13 cellular contexts compared by ENCODE assay signal in genomic region chr3:42660898-42661297, GRCh38. TPM values are rescaled to one million over a fixed set of nuclear protein-coding genes. Genes with fewer than 3 reads are reported as not detected.
DNase-seq lines count a peak whose midpoint lies in the region; ATAC-seq and TF ChIP-seq lines count a peak whose summit lies in the region.
"Had no signal": no experiment of that assay in that cellular context is flagged by ENCODE, and none has a peak within 500 bp of the region (broad histone marks: within the 10 kb centered on the region; RNA-seq: fewer than 3 reads in every experiment).

No MANE protein-coding gene starts in this region.

- no peak overlapping the region for H3K9ac ChIP-seq in H9 (ENCODE audit: extremely low read depth, insufficient read length, low read length)

- no peak overlapping the region for H2BK120ac ChIP-seq in H9 (ENCODE audit: low read depth, low read length, poor library complexity, severe bottlenecking)

- H2BK15ac ChIP-seq in H9 (ENCODE audit: low read depth, low read length), result no peak overlapping the region

- no CpG with 5 or more reads among the region's 4 CpGs for WGBS in H9 (ENCODE audit: extremely low coverage, insufficient read length, low lambda C conversion rate)

- no peak overlapping the region for H3K18ac ChIP-seq in H9 (ENCODE audit: insufficient read length, low read depth, low read length)

- TF ChIP-seq CTCF in H9 (conservative IDR thresholded peaks at IDR 0.05) (peak; percentile 48), VCaP (conservative IDR thresholded peaks at IDR 0.05) (0 out of 2 replicates have a peak, but pooled peaks have one; percentile 6)

- H2AFZ ChIP-seq in H9 (ENCODE audit: low read length), result no peak overlapping the region

- no peaks in the 10 kb centered on the region for H3K27me3 ChIP-seq in H9 (ENCODE audit: insufficient read depth, low read length)
- H3K27me3 ChIP-seq: breast epithelium, gastroesophageal sphincter, tibial nerve had no signal

- H3K56ac ChIP-seq in H9 (ENCODE audit: insufficient read length, low read depth, low read length), result no peak overlapping the region

- no peaks in the 10 kb centered on the region for H3K9me3 Mint-ChIP-seq in H9

- H3K23ac ChIP-seq in H9 (ENCODE audit: insufficient read length, low read depth, low read length), result no peak overlapping the region

- ATAC-seq in GM18867 (IDR thresholded peaks at IDR 0.05; ENCODE audit: unreplicated experiment), result no peak
- ATAC-seq: gastroesophageal sphincter had no signal

- H3K14ac ChIP-seq in H9 (ENCODE audit: insufficient read depth, low read length), result no peak overlapping the region

- DNase-seq in DMS 273 (lab: John Stamatoyannopoulos, UW; ENCODE audit: unreplicated experiment), result peak; percentile 28
- no peak for DNase-seq in DMS 273 treated with DMSO at 0.1 percent for 48 hours (lab: John Stamatoyannopoulos, UW)
- DNase-seq in H9, result peak; percentile 53
- peak; percentile 41 for DNase-seq in iPS-NIHi11 (ENCODE audit: low spot score)
- DNase-seq in EL, result no peak
- no peak for DNase-seq in stimulated activated CD4-positive, alpha-beta T cell treated with anti-CD3 and anti-CD28 coated beads, Interleukin-4, amount 100 ng/mL, for 1 hour

- no peak overlapping the region for H3K4me2 ChIP-seq in H9 (ENCODE audit: insufficient read depth, insufficient read length, low read length)

- H3K9me3 ChIP-seq in H9 (ENCODE audit: control insufficient read depth, low read depth, low read length), result no peaks in the 10 kb centered on the region
- H3K9me3 ChIP-seq: breast epithelium, gastroesophageal sphincter, tibial nerve had no signal

- no peaks in the 10 kb centered on the region for H3K23me2 ChIP-seq in H9 (ENCODE audit: insufficient read length, low read depth, low read length, poor library complexity, severe bottlenecking)

- no peak overlapping the region for H3K27ac Mint-ChIP-seq in H9

- H4K8ac ChIP-seq in H9 (replicated peaks; ENCODE audit: insufficient read length, low read depth, low read length), result no peak overlapping the region

- H4K20me1 ChIP-seq in H9 (ENCODE audit: control insufficient read depth, insufficient read depth, insufficient read length), result no peaks in the 10 kb centered on the region

- no peak overlapping the region for H2BK5ac ChIP-seq in H9 (ENCODE audit: insufficient read length, low read length)

- H2BK20ac ChIP-seq in H9 (ENCODE audit: low read depth, low read length, poor library complexity, severe bottlenecking), result no peak overlapping the region

- peaks cover 2 to 13% of the 10 kb centered on the region in 2 experiments; a peak in 2 of 4 replicates for H3K4me1 Mint-ChIP-seq in H9

- H3K27me3 Mint-ChIP-seq in H9 (ENCODE audit: low read depth), result no peaks in the 10 kb centered on the region

- no peak overlapping the region for H3K4me3 Mint-ChIP-seq in H9

- H3T11ph ChIP-seq in H9 (ENCODE audit: low read length), result no peak overlapping the region

- H3K4me1 ChIP-seq in H9 (ENCODE audit: insufficient read depth, low read length), result no peaks in the 10 kb centered on the region
- H3K4me1 ChIP-seq: breast epithelium had no signal

- no peak overlapping the region for H4K91ac ChIP-seq in H9 (ENCODE audit: insufficient read length, low read depth, low read length)

- peaks cover 3 to 21% (median 8%) of the 10 kb centered on the region in 3 experiments for H3K36me3 Mint-ChIP-seq in H9 (ENCODE audit: insufficient read depth in 1 of 3, low read depth in 3 of 3)

- no peak overlapping the region for H2AK5ac ChIP-seq in H9 (ENCODE audit: insufficient read length, low read length)

- no peak overlapping the region for H3K4ac ChIP-seq in H9 (ENCODE audit: low read depth, low read length)

- no peak overlapping the region for H2BK12ac ChIP-seq in H9 (ENCODE audit: insufficient read length, low read depth, low read length)

- H3K79me1 ChIP-seq in H9 (ENCODE audit: insufficient read depth, low read depth, low read length, poor library complexity, severe bottlenecking), result no peaks in the 10 kb centered on the region

- H4K5ac ChIP-seq in H9 (ENCODE audit: insufficient read length, low read depth, low read length), result no peak overlapping the region

- no peak overlapping the region for H3K27ac ChIP-seq in H9 (ENCODE audit: insufficient read length, low read depth, low read length)
- H3K27ac ChIP-seq in VCaP, result no peak overlapping the region
- H3K27ac ChIP-seq: 22Rv1 had no signal

- no peaks in the 10 kb centered on the region for H3K79me2 ChIP-seq in H9 (ENCODE audit: insufficient read depth, low read length)

RNA-seq across cellular contexts. Expression of gene ZBTB47, which starts 7.4 kb away (rescaled TPM):
- total RNA-seq in H9 (2021), result 3.6 and 4.2 TPM in 2 replicates

RNA-seq across cellular contexts. Expression of gene KLHL40, which starts 24.4 kb away (rescaled TPM):
- not detected in 2 replicates for total RNA-seq in H9 (2021)
- total RNA-seq: breast epithelium, gastroesophageal sphincter, HT-29 had no signal

RNA-seq across cellular contexts. Expression of gene HHATL, which starts 41.7 kb away (rescaled TPM):
- 0.46 TPM in 1 of 2 replicates, not detected in the other for total RNA-seq in H9 (2021)
- total RNA-seq: HT-29 had no signal

Comparison
In these comparisons a context has a peak if more than half of its experiments do, and no peak if none do; other contexts are left out.
1. DNase-seq: peak in DMS 273 (single experiment), H9 (single experiment) and iPS-NIHi11 (single experiment); none in DMS 273 treated with DMSO at 0.1 percent for 48 hours (single experiment), EL (single experiment) and stimulated activated CD4-positive, alpha-beta T cell treated with anti-CD3 and anti-CD28 coated beads, Interleukin-4, amount 100 ng/mL, for 1 hour (single experiment).